Comparison of ENCODE assay signal across 8 cellular contexts in the genomic region with DNA sequence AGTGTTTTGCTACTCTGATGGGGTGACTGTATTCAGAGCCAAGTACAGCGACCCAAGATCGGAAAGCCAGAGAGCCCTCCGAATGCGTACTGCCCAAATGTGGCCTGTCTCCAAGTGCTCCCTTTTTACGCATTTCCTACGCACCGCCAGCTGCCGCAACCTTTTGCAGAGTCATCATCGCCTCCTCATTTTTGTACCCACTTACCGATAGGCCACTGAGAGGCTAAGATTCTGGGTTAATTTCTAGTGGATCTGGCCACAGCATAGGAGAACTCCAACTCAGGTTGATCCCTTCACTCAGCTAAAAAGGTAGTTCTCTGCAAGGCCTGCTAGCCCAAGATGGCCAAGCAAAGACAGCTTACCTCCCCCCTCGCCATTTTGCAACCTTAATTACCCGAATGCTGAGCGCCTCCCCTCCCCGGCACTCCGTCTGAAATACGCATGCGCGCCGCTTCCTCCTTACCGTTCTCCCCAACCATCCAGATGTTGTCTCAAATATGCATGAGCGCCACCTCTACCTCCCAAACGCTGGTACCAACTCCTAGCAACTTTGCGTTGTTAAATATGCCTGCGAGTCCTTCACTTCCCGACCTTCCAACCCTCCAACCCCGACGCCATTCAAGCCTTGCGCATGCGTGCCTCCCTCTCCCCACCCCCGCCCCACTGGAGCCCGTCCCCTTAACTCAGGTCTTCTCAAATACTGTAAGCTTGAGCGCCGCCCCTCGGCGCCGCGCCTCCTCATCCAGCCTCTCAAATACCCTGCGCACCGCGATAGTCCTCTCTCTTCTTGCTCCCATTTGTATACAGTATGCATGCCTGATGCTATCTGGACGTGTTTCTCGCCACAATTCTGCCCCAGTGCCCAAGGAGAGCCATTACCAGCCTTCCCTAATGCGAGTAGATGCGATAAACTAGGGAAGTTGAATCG. TPM values are rescaled to one million over a fixed set of nuclear protein-coding genes. Genes with fewer than 3 reads are reported as not detected.
DNase-seq lines count a peak whose midpoint lies in the region; ATAC-seq, FAIRE-seq and TF ChIP-seq lines count a peak whose summit lies in the region.

No MANE protein-coding gene starts in this region.

- peak overlapping the region; percentile 74 for H3K4me3 ChIP-seq in WI38 (ENCODE audit: low read depth, low read length)
- peak overlapping the region; percentile 67 for H3K4me3 ChIP-seq in bronchial epithelial cell (ENCODE audit: low read depth, low read length)

- no peaks in the 10 kb centered on the region for H3K27me3 ChIP-seq in bronchial epithelial cell (ENCODE audit: control insufficient read depth, insufficient read depth, low read length)

- FAIRE-seq in bronchial epithelial cell (lab: Jason Lieb, UNC), result no peak

- no peaks in the 10 kb centered on the region for H3K36me3 ChIP-seq in bronchial epithelial cell (ENCODE audit: control insufficient read depth, insufficient read depth, low read length)

- ATAC-seq in GM18873 (IDR thresholded peaks at IDR 0.05; ENCODE audit: low FRiP score, unreplicated experiment), result peak; percentile 76
- ATAC-seq in HG03135 (IDR thresholded peaks at IDR 0.05; ENCODE audit: unreplicated experiment), result peak; percentile 87

- DNase-seq in AG08395 (ENCODE audit: low spot score), result peak; percentile 89
- peak; percentile 84 for DNase-seq in NCI-H2196 treated with DMSO at 0.1 percent for 48 hours (lab: John Stamatoyannopoulos, UW; ENCODE audit: unreplicated experiment)
- peak; percentile 73 for DNase-seq in bronchial epithelial cell (ENCODE audit: low read depth)
- peak; percentile 93 for DNase-seq in islet precursor cell
- DNase-seq in stimulated activated CD4-positive, alpha-beta T cell treated with anti-CD3 and anti-CD28 coated beads, Interleukin-12 subunit alpha, Interleukin-12 subunit beta, amount 100 ng/mL, for 4 hours, result peak; percentile 72

- no peak for TF ChIP-seq CTCF in WI38 (IDR thresholded peaks at IDR 0.05; ENCODE audit: low read depth, low read length)
- peak; percentile 25 for TF ChIP-seq CTCF in bronchial epithelial cell (IDR thresholded peaks at IDR 0.05; ENCODE audit: insufficient read depth, low read length, severe bottlenecking)

RNA-seq across cellular contexts. Expression of gene ZCCHC13, which starts 11.8 kb away (rescaled TPM):
- total RNA-seq in bronchial epithelial cell, result not detected in 2 replicates

Comparison
In these comparisons a context has a peak if more than half of its experiments do, and no peak if none do; other contexts are left out.
1. Peak in every context shown above with its lines: DNase-seq, ATAC-seq and H3K4me3 ChIP-seq.